Comparison of ENCODE assay signal across 22 cellular contexts in the genomic region with DNA sequence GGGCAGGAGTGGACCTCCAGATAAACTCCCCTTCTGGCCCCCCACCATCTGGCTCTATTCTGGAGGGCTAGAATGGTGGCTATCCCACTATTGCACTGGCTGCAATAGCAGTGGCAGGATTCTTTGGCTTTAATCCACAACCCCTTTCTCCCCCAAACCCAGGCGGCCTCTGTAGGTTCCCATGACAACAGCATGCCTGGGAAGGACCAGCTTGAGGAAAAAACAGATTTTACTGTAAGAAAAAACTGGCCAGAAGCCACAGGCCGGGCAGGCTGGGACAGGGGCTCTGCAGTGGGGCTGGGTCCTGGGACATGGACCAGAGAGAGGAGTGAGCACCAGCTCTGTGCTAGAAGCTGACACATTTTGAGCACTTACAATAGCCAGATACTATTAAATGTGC. TPM values are rescaled to one million over a fixed set of nuclear protein-coding genes. Genes with fewer than 3 reads are reported as not detected.
DNase-seq lines count a peak whose midpoint lies in the region; ATAC-seq and TF ChIP-seq lines count a peak whose summit lies in the region.
"Had no signal": no experiment of that assay in that cellular context is flagged by ENCODE, and none has a peak within 500 bp of the region (broad histone marks: within the 10 kb centered on the region; RNA-seq: fewer than 3 reads in every experiment).

No MANE protein-coding gene starts in this region.

- H3K4me2 ChIP-seq in SK-N-SH: no peak overlapping the region
- H3K4me2 ChIP-seq: BLaER1, GM23338 had no signal

- intact Hi-C loops in head of caudate nucleus (cut with DNase I): no loop called here
- intact Hi-C loops in psoas muscle (cut with DNase I): no loop called here

- H3K9me2 ChIP-seq in SK-N-SH: no peaks in the 10 kb centered on the region

- WGBS in SK-N-SH (ENCODE audit: low lambda C conversion rate): 4% methylated on average over 2 of the region's 2 CpGs
- 26% methylated on average over 2 of the region's 2 CpGs for WGBS in suprapubic skin
- WGBS in psoas muscle, 3 donors: 58 to 75% (median 60%) methylated on average over 2 of the region's 2 CpGs

- H3K27me3 Mint-ChIP-seq in brain: peaks cover 7% of the 10 kb centered on the region
- H3K27me3 Mint-ChIP-seq: CD4-positive, alpha-beta T cell had no signal

- POLR2A ChIA-PET in SK-N-SH (lab: Yijun Ruan, JAX): no interaction called here

- H2AFZ ChIP-seq in SK-N-SH (ENCODE audit: low read depth): no peak overlapping the region
- H2AFZ ChIP-seq: GM23338 had no signal

- no peak for TF ChIP-seq POLR2A in suprapubic skin (IDR thresholded peaks at IDR 0.05)

- CTCF ChIA-PET in SK-N-SH (lab: Yijun Ruan, JAX): interaction anchor here (0.7 to 2.3 kb wide), 10 partner anchors 15 to 124 kb away, joined by 3 to 6 read pairs (median 4); a partner anchor contains a TSS

- TF ChIP-seq EP300 in SK-N-SH (IDR thresholded peaks at IDR 0.05; ENCODE audit: borderline replicate concordance in 1 of 2, low read depth in 1 of 2, low read length in 1 of 2): no peak; a peak in 1 of 4 replicates
- TF ChIP-seq EP300 in suprapubic skin (IDR thresholded peaks at IDR 0.05): no peak

- peaks cover 47% of the 10 kb centered on the region for H3K4me1 Mint-ChIP-seq in brain

- TF ChIP-seq CTCF in SK-N-SH (IDR thresholded peaks at IDR 0.05) (no peak), brain (conservative IDR thresholded peaks at IDR 0.05) (no peak), suprapubic skin (IDR thresholded peaks at IDR 0.05) (no peak), psoas muscle (IDR thresholded peaks at IDR 0.05) (no peak)

- H3K4me3 Mint-ChIP-seq in brain: no peak overlapping the region
- H3K4me3 Mint-ChIP-seq: CD4-positive, alpha-beta T cell; GM23338; IgD-negative memory B cell had no signal

- no peaks in the 10 kb centered on the region for H3K36me3 Mint-ChIP-seq in brain

- peak overlapping the region in 4 of 5 experiments; percentile 19 to 82 (median 78) for H3K27ac Mint-ChIP-seq in brain
- H3K27ac Mint-ChIP-seq: CD4-positive, alpha-beta T cell; GM23338; IgD-negative memory B cell had no signal

- H3F3A ChIP-seq in SK-N-SH (replicated peaks; ENCODE audit: insufficient read depth): no peaks in the 10 kb centered on the region

- H3K9ac ChIP-seq in SK-N-SH: no peak overlapping the region
- H3K9ac ChIP-seq: BLaER1 had no signal

- H3K27ac ChIP-seq in SK-N-SH (ENCODE audit: low read depth in 2 of 2, low read length in 1 of 2) (peak overlapping the region in 1 of 2 experiments; percentile 78; a peak in 2 of 4 replicates), suprapubic skin (peak overlapping the region; percentile 56), psoas muscle (no peak overlapping the region)
- H3K27ac ChIP-seq: BLaER1, Peyer's patch had no signal

- DNase-seq in SK-N-SH (peak; percentile 75), NCI-H2171 (lab: John Stamatoyannopoulos, UW) (peak; percentile 18), suprapubic skin (ENCODE audit: low spot score in 2 of 2) (no peak), head of caudate nucleus (no peak), psoas muscle (no peak)
- DNase-seq: CD4-positive, alpha-beta T cell; COR-L47; DND-41; Karpas-422; NCI-H187; Peyer's patch; T-helper 1 cell had no signal

- peaks cover 0 to 7% (median 0%) of the 10 kb centered on the region in 5 experiments for H3K9me3 Mint-ChIP-seq in brain
- H3K9me3 Mint-ChIP-seq: CD4-positive, alpha-beta T cell; GM23338 had no signal

- ATAC-seq in SK-N-SH treated with all-trans-retinoic acid at 6 μM for 48 hours: no peak
- no peak for ATAC-seq in psoas muscle

- H3K36me3 ChIP-seq in SK-N-SH (replicated peaks in 1 of 2; ENCODE audit: control insufficient read depth in 1 of 2, insufficient read depth in 2 of 2, low read length in 1 of 2) (no peaks in the 10 kb centered on the region), suprapubic skin (no peaks in the 10 kb centered on the region), psoas muscle (ENCODE audit: insufficient read depth in 1 of 2, low read depth in 1 of 2) (no peaks in the 10 kb centered on the region)
- H3K36me3 ChIP-seq: BLaER1, HAP-1, Peyer's patch had no signal

- H3K4me1 ChIP-seq in SK-N-SH (ENCODE audit: control insufficient read depth in 1 of 2, insufficient read depth in 2 of 2, low read depth in 1 of 2, low read length in 1 of 2): peaks cover 5 to 47% of the 10 kb centered on the region in 2 experiments; a peak in 3 of 4 replicates
- H3K4me1 ChIP-seq in suprapubic skin: peaks cover 43% of the 10 kb centered on the region
- H3K4me1 ChIP-seq in psoas muscle: peaks cover 9% of the 10 kb centered on the region
- H3K4me1 ChIP-seq: HAP-1, Peyer's patch had no signal

- no peaks in the 10 kb centered on the region for H3K79me2 ChIP-seq in SK-N-SH (ENCODE audit: insufficient read depth)

- TF ChIP-seq RAD21 in SK-N-SH (IDR thresholded peaks at IDR 0.05; ENCODE audit: low read length): no peak; the same call in 1 of the 2 replicates

- no peak overlapping the region for H3K4me3 ChIP-seq in SK-N-SH (ENCODE audit: low read depth in 2 of 2, low read length in 1 of 2)
- H3K4me3 ChIP-seq in suprapubic skin: no peak overlapping the region
- no peak overlapping the region for H3K4me3 ChIP-seq in psoas muscle
- H3K4me3 ChIP-seq: BLaER1, GM23338, HAP-1, Peyer's patch had no signal

- H3K27me3 ChIP-seq in SK-N-SH (ENCODE audit: insufficient read depth): peaks cover 5% of the 10 kb centered on the region; the same call in 1 of the 2 replicates
- H3K27me3 ChIP-seq in suprapubic skin: no peaks in the 10 kb centered on the region
- no peaks in the 10 kb centered on the region for H3K27me3 ChIP-seq in psoas muscle (ENCODE audit: insufficient read depth in 3 of 3, low read length in 2 of 3)
- H3K27me3 ChIP-seq: BLaER1, Peyer's patch had no signal

- H3K9me3 ChIP-seq in SK-N-SH (no peaks in the 10 kb centered on the region), suprapubic skin (no peaks in the 10 kb centered on the region), psoas muscle (no peaks in the 10 kb centered on the region)
- H3K9me3 ChIP-seq: BLaER1, HAP-1, Peyer's patch had no signal

- no peaks in the 10 kb centered on the region for H4K20me1 ChIP-seq in SK-N-SH (ENCODE audit: insufficient read depth)
- H4K20me1 ChIP-seq: BLaER1 had no signal

TF ChIP-seq in SK-N-SH, 30 proteins besides CTCF, POLR2A, EP300 and RAD21 (continues in another document):
- TF ChIP-seq, protein P1, sequence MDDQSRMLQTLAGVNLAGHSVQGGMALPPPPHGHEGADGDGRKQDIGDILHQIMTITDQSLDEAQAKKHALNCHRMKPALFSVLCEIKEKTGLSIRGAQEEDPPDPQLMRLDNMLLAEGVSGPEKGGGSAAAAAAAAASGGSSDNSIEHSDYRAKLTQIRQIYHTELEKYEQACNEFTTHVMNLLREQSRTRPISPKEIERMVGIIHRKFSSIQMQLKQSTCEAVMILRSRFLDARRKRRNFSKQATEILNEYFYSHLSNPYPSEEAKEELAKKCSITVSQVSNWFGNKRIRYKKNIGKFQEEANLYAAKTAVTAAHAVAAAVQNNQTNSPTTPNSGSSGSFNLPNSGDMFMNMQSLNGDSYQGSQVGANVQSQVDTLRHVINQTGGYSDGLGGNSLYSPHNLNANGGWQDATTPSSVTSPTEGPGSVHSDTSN (IDR thresholded peaks at IDR 0.05): no peak
- no peak for TF ChIP-seq JUND (IDR thresholded peaks at IDR 0.05)
- TF ChIP-seq YY1 (IDR thresholded peaks at IDR 0.05; ENCODE audit: low read depth): no peak
- TF ChIP-seq, protein P2, sequence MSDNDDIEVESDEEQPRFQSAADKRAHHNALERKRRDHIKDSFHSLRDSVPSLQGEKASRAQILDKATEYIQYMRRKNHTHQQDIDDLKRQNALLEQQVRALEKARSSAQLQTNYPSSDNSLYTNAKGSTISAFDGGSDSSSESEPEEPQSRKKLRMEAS (IDR thresholded peaks at IDR 0.05; ENCODE audit: low read depth): no peak
- TF ChIP-seq ELF1 (IDR thresholded peaks at IDR 0.05): no peak
- TF ChIP-seq FOXJ3 (CRISPR knock-in tag; IDR thresholded peaks at IDR 0.05): no peak

TF ChIP-seq in SK-N-SH treated with all-trans-retinoic acid at 6 μM for 48 hours, 23 proteins besides CTCF, POLR2A, EP300 and RAD21 (continues in another document):
- TF ChIP-seq ZC3H10 (CRISPR knock-in tag; IDR thresholded peaks at IDR 0.05) (no peak), ZFP3 (CRISPR knock-in tag; IDR thresholded peaks at IDR 0.05) (no peak)
- TF ChIP-seq, protein P3, sequence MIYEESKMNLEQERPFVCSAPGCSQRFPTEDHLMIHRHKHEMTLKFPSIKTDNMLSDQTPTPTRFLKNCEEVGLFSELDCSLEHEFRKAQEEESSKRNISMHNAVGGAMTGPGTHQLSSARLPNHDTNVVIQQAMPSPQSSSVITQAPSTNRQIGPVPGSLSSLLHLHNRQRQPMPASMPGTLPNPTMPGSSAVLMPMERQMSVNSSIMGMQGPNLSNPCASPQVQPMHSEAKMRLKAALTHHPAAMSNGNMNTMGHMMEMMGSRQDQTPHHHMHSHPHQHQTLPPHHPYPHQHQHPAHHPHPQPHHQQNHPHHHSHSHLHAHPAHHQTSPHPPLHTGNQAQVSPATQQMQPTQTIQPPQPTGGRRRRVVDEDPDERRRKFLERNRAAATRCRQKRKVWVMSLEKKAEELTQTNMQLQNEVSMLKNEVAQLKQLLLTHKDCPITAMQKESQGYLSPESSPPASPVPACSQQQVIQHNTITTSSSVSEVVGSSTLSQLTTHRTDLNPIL (CRISPR knock-in tag; IDR thresholded peaks at IDR 0.05; ENCODE audit: low read depth): no peak

RNA-seq across cellular contexts. Expression of a gene that starts 13.6 kb away (rescaled TPM):
- polyA plus RNA-seq in SK-N-SH (2012; rRNA removed): 12.1 and 13.5 TPM in 2 replicates
- 8.3 and 10.4 TPM in 2 replicates for polyA plus RNA-seq in SK-N-SH (2012; cell fraction: cytosol; rRNA removed)
- polyA plus RNA-seq in SK-N-SH (2012; cell fraction: nucleus; rRNA removed): 11.1 and 12.7 TPM in 2 replicates
- polyA plus RNA-seq in brain (ENCODE audit: insufficient read depth, low read depth, low replicate concordance): 25.4 TPM
- 100 to 1,000 TPM in 1 of 4 donors, 10 to 100 TPM in 3; 40.5 to 103 (median 57.3) TPM for total RNA-seq in suprapubic skin
- 10 to 100 TPM; 10.5 to 16.6 (median 14.0) TPM for total RNA-seq in psoas muscle
- 10 to 100 TPM in 1 of 3 donors, 1 to 10 TPM in 2; 5.8 to 14.9 (median 6.0) TPM for polyA plus RNA-seq in psoas muscle

RNA-seq across cellular contexts. Expression of a gene that starts 30.6 kb away (rescaled TPM):
- polyA plus RNA-seq in SK-N-SH (2012; rRNA removed) (0.07 and 0.08 TPM in 2 replicates), brain (ENCODE audit: insufficient read depth, low read depth, low replicate concordance) (9.8 TPM), psoas muscle (10 to 100 TPM; 10.8 to 22.8 (median 13.9) TPM)
- polyA plus RNA-seq in SK-N-SH (2012; cell fraction: cytosol; rRNA removed): 0.05 and 0.07 TPM in 2 replicates
- polyA plus RNA-seq in SK-N-SH (2012; cell fraction: nucleus; rRNA removed): 0.11 and 0.54 TPM in 2 replicates
- total RNA-seq in suprapubic skin (10 to 100 TPM; 31.2 to 43.4 (median 39.0) TPM), psoas muscle (10 to 100 TPM; 24.1 to 40.8 (median 25.8) TPM)
- total RNA-seq: CD4-positive, alpha-beta T cell; OCI-LY7 had no signal
- polyA plus RNA-seq: GM23338, IgD-negative memory B cell had no signal

RNA-seq across cellular contexts. Expression of a gene that starts 50.0 kb away (rescaled TPM):
- polyA plus RNA-seq in SK-N-SH (2012; rRNA removed): not detected in 2 replicates
- not detected in 2 replicates for polyA plus RNA-seq in SK-N-SH (2012; cell fraction: cytosol; rRNA removed)
- 0.11 and 0.13 TPM in 2 replicates for polyA plus RNA-seq in SK-N-SH (2012; cell fraction: nucleus; rRNA removed)
- polyA plus RNA-seq in brain (ENCODE audit: insufficient read depth, low read depth, low replicate concordance): not detected
- total RNA-seq in suprapubic skin: not detected
- total RNA-seq in psoas muscle: not detected
- under 1 TPM in 1 of 3 donors, not detected in 2; 0.16 TPM for polyA plus RNA-seq in psoas muscle
- total RNA-seq: A673; CD4-positive, alpha-beta T cell; G401; M059J; OCI-LY7; Peyer's patch had no signal
- polyA plus RNA-seq: IgD-negative memory B cell had no signal

Comparison
In these comparisons a context has a peak if more than half of its experiments do, and no peak if none do; other contexts are left out.
1. DNase-seq: peak in SK-N-SH (single experiment) and NCI-H2171 (single experiment); none in suprapubic skin (0 of 2), head of caudate nucleus (0 of 42) and psoas muscle (0 of 2).